23 cellular contexts compared by ENCODE assay signal in the genomic region with DNA sequence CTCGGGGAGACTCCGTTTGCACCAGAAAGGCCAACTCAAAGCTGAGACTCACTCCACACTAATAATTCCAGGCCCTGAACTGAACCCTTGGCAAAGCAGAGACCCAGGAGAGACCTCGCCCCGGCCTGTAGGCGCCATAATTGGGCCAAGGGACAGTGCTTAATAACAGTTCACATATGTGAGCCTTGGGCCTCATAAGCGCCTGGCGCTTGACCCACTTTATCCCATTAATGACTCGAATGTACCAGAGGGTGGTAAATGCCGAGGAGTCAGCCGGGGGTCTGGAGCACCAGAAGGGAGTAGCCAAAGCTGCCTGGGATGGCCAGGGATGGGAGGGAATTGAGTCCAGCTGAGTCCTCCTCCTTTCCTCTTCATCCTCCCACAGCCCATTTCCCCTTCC. TPM values are rescaled to one million over a fixed set of nuclear protein-coding genes. Genes with fewer than 3 reads are reported as not detected.
"Had no signal": no experiment of that assay in that cellular context is flagged by ENCODE, and none has a peak within 500 bp of the region (broad histone marks: within the 10 kb centered on the region; RNA-seq: fewer than 3 reads in every experiment).

No MANE protein-coding gene starts in this region.

- H3K27me3 ChIP-seq: SJSA1 had no signal

- H3K27ac ChIP-seq: SJSA1, SK-N-MC had no signal

- DNase-seq: KBM-7, MV-4-11, NCI-H1092, NCI-H1105 treated with DMSO at 0.1 percent for 48 hours, NCI-H1417 treated with DMSO at 0.1 percent for 48 hours, NCI-H146, NCI-H1694 treated with DMSO at 0.1 percent for 48 hours, NCI-H1930, NCI-H2081, NCI-H2107, NCI-H2227 treated with DMSO at 0.1 percent for 48 hours, NCI-H510A, NCI-H524 treated with DMSO at 0.1 percent for 48 hours, NCI-H69, NCI-H774, Right ventricle myocardium superior, RPMI8226, SIG-M5 had no signal

- H3K9me3 ChIP-seq: SJSA1 had no signal

- H3K4me1 ChIP-seq: SJSA1 had no signal

RNA-seq across cellular contexts. Expression of a gene that starts 24.6 kb away (rescaled TPM):
- total RNA-seq: HT-29, LHCN-M2, MCF 10A, SJSA1 had no signal
